9 cellular contexts compared by ENCODE assay signal in the genomic region with DNA sequence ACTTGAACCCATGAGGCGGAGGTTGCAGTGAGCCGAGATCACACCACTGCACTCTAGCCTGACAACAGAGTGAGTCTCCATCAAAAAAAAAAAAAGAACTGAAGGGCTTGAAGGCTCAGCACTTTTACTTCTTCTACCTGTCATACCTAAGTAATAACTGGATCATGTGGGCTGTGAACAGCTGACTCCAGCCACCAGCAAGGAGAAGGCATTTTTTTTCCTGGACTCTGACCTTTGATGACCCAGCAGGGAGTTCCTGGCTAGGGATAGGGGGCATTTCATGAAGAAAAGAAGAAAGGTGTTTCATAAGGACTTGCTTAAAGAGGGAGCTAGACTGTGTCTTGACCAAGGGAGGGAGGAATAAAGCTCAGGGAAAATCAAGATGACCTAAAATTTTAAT.
"Had no signal": no experiment of that assay in that cellular context is flagged by ENCODE, and none has a peak within 500 bp of the region (broad histone marks: within the 10 kb centered on the region; RNA-seq: fewer than 3 reads in every experiment).

No MANE protein-coding gene starts in this region.

- H3K4me3 Mint-ChIP-seq: GM23338, H9, HFFc6 had no signal

- H2AFZ ChIP-seq: GM23248, GM23338 had no signal

- H3K4me1 Mint-ChIP-seq: GM23338, H9 had no signal

- H3K9ac ChIP-seq: GM23248 had no signal

- H3K27ac Mint-ChIP-seq: GM23338, HFFc6 had no signal

- H3K9me3 ChIP-seq: HAP-1 had no signal

- H3K4me2 ChIP-seq: GM23338 had no signal

- H3K36me3 ChIP-seq: HAP-1 had no signal

- H3K4me3 ChIP-seq: GM23248, GM23338, HAP-1 had no signal

- DNase-seq: GM23248, GOT3, H7, H9, HCEC 1CT, HFFc6 had no signal

- ATAC-seq: GM23338, HCT116 had no signal

- H3K27ac ChIP-seq: GM23248 had no signal

- H3K4me1 ChIP-seq: HAP-1 had no signal
